ENCODE assay signal across 8 cellular contexts in genomic region chr5:142821733-142822487, GRCh38. TPM values are rescaled to one million over a fixed set of nuclear protein-coding genes. Genes with fewer than 3 reads are reported as not detected.
DNase-seq lines count a peak whose midpoint lies in the region; ATAC-seq and TF ChIP-seq lines count a peak whose summit lies in the region.

No MANE protein-coding gene starts in this region.

- POLR2A ChIA-PET in activated CD4-positive, alpha-beta memory T cell treated with anti-CD3 and anti-CD28 coated beads, Interleukin-2, amount 10 ng/mL, durations not matched to agents 7 days and 5 days (lab: Charles Lee): interaction anchor here (1.4 to 4.8 kb wide), 4 partner anchors 12 to 52 kb away, joined by 3 to 24 read pairs (median 6); partner anchors contain the start of gene ARHGAP26

- no peaks in the 10 kb centered on the region for H3K9me3 Mint-ChIP-seq in activated CD4-positive, alpha-beta memory T cell treated with anti-CD3 and anti-CD28 coated beads, Interleukin-2, amount 10 ng/mL, durations not matched to agents 7 days and 5 days

- 63% methylated on average over 3 of the region's 3 CpGs for WGBS in suprapubic skin

- no peak for TF ChIP-seq POLR2A in suprapubic skin (IDR thresholded peaks at IDR 0.05)

- peak overlapping the region; percentile 45 for H3K27ac Mint-ChIP-seq in activated CD4-positive, alpha-beta memory T cell treated with anti-CD3 and anti-CD28 coated beads, Interleukin-2, amount 10 ng/mL, durations not matched to agents 7 days and 5 days

- H3K27ac ChIP-seq in dorsolateral prefrontal cortex (no peak overlapping the region), suprapubic skin (no peak overlapping the region)

- H3K4me3 ChIP-seq in dorsolateral prefrontal cortex (no peak overlapping the region), suprapubic skin (no peak overlapping the region)

- intact Hi-C loops in dorsolateral prefrontal cortex (cut with DNase I): no loop called here

- H3K36me3 Mint-ChIP-seq in activated CD4-positive, alpha-beta memory T cell treated with anti-CD3 and anti-CD28 coated beads, Interleukin-2, amount 10 ng/mL, durations not matched to agents 7 days and 5 days (ENCODE audit: low read depth): no peaks in the 10 kb centered on the region

- no peaks in the 10 kb centered on the region for H3K27me3 Mint-ChIP-seq in activated CD4-positive, alpha-beta memory T cell treated with anti-CD3 and anti-CD28 coated beads, Interleukin-2, amount 10 ng/mL, durations not matched to agents 7 days and 5 days

- peak; percentile 42 for DNase-seq in stimulated activated CD4-positive, alpha-beta T cell treated with anti-CD3 and anti-CD28 coated beads, Interleukin-4, amount 100 ng/mL, for 24 hours
- DNase-seq in stimulated activated CD4-positive, alpha-beta T cell treated with anti-CD3 and anti-CD28 coated beads, Interleukin-2, amount 100 ng/mL, for 48 hours: no peak
- no peak for DNase-seq in activated CD4-positive, alpha-beta memory T cell treated with anti-CD3 and anti-CD28 coated beads, Interleukin-2, amount 10 ng/mL, durations not matched to agents 7 days and 5 days
- DNase-seq in lung microvascular endothelial cell (ENCODE audit: low read depth in 2 of 2): peak; percentile 47 to 87
- DNase-seq in dorsolateral prefrontal cortex: no peak
- no peak for DNase-seq in activated CD8-positive, alpha-beta memory T cell treated with anti-CD3 and anti-CD28 coated beads for 24 hours
- no peak for DNase-seq in suprapubic skin (ENCODE audit: low spot score in 2 of 2)

- H3K27me3 ChIP-seq in dorsolateral prefrontal cortex (no peaks in the 10 kb centered on the region), suprapubic skin (no peaks in the 10 kb centered on the region)

- TF ChIP-seq CTCF in dorsolateral prefrontal cortex (IDR thresholded peaks at IDR 0.05 in 54 of 56, conservative IDR thresholded peaks at IDR 0.05 in 2 of 56; ENCODE audit: low read depth in 1 of 56, partially characterized antibody in 56 of 56) (no peak), suprapubic skin (IDR thresholded peaks at IDR 0.05) (no peak)

- CTCF ChIA-PET in activated CD4-positive, alpha-beta memory T cell treated with anti-CD3 and anti-CD28 coated beads, Interleukin-2, amount 10 ng/mL, durations not matched to agents 7 days and 5 days (lab: Charles Lee): interaction anchor here (1.6 to 2.8 kb wide), 4 partner anchors 21 to 109 kb away, joined by 4 to 8 read pairs (median 6); no protein-coding TSS in a partner anchor

- ATAC-seq in HG03432 (IDR thresholded peaks at IDR 0.05; ENCODE audit: unreplicated experiment): peak; percentile 81

- no peaks in the 10 kb centered on the region for H3K9me3 ChIP-seq in suprapubic skin

- no peak overlapping the region for H3K4me3 Mint-ChIP-seq in activated CD4-positive, alpha-beta memory T cell treated with anti-CD3 and anti-CD28 coated beads, Interleukin-2, amount 10 ng/mL, durations not matched to agents 7 days and 5 days

- H3K4me1 ChIP-seq in suprapubic skin: peaks cover 64% of the 10 kb centered on the region

- TF ChIP-seq EP300 in suprapubic skin (IDR thresholded peaks at IDR 0.05): no peak

- no peaks in the 10 kb centered on the region for H3K36me3 ChIP-seq in suprapubic skin

- peaks cover 69% of the 10 kb centered on the region for H3K4me1 Mint-ChIP-seq in activated CD4-positive, alpha-beta memory T cell treated with anti-CD3 and anti-CD28 coated beads, Interleukin-2, amount 10 ng/mL, durations not matched to agents 7 days and 5 days

RNA-seq across cellular contexts. Expression of gene ARHGAP26, which starts 51.7 kb away (rescaled TPM):
- total RNA-seq in activated CD4-positive, alpha-beta memory T cell treated with anti-CD3 and anti-CD28 coated beads, Interleukin-2, amount 10 ng/mL, durations not matched to agents 7 days and 5 days: 10 to 100 TPM; 14.8 to 17.1 TPM
- total RNA-seq in lung microvascular endothelial cell (15.7 and 34.5 TPM in 2 replicates), dorsolateral prefrontal cortex (100 to 1,000 TPM in 119 of 120 experiments, 10 to 100 TPM in 1; 84.5 to 257 (median 180) TPM), suprapubic skin (10 to 100 TPM; 11.1 to 36.1 (median 21.8) TPM)

Comparison
In these comparisons a context has a peak if more than half of its experiments do, and no peak if none do; other contexts are left out.
1. DNase-seq: peak in stimulated activated CD4-positive, alpha-beta T cell treated with anti-CD3 and anti-CD28 coated beads, Interleukin-4, amount 100 ng/mL, for 24 hours (single experiment) and lung microvascular endothelial cell (2 of 2); none in stimulated activated CD4-positive, alpha-beta T cell treated with anti-CD3 and anti-CD28 coated beads, Interleukin-2, amount 100 ng/mL, for 48 hours (0 of 2), activated CD4-positive, alpha-beta memory T cell treated with anti-CD3 and anti-CD28 coated beads, Interleukin-2, amount 10 ng/mL, durations not matched to agents 7 days and 5 days (single experiment), dorsolateral prefrontal cortex (0 of 10), activated CD8-positive, alpha-beta memory T cell treated with anti-CD3 and anti-CD28 coated beads for 24 hours (single experiment) and suprapubic skin (0 of 2).